ENCODE assay signal across 2 cellular contexts in the genomic region with DNA sequence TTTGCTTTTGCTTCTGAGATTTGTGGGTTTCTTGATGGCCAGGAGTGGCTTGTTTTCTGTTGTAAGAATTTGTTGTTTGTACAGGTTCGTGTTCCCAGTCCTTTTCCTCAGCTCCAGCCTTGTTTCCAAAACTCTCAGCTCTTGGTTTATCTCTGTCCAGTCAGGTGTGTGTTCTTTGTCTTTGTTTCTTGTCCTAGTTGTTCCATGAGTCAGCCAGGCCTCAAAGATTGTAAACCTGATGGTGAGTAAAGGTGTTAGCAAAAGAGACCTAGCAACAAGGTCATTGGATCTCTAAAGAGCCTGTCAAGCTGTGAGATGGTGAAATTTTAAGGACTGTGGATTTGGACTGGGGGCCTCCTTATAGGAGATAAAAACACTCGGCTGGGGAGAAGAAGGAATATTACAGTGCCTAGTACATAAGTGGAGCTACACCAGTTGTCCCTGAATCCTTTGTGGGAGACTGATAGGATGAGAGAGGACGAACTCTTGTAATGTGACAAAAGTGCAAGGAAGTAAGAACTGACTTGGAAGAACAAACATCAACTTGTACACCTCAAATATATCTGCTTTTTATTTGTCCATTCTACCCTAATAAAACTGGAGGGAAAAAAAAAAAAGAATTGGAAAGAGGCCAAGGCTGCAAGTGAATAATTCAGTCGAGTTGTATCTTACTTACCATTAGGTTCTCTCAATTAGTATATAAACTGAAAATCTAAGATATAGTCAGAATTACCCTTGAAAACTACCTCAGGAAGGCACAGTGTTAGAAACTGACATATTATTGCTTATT.
TF ChIP-seq lines count a peak whose summit lies in the region.

No MANE protein-coding gene starts in this region.

TF ChIP-seq in SK-N-SH, 30 proteins besides CTCF, POLR2A, EP300 and RAD21 (continued from another document):
- TF ChIP-seq, protein P1, sequence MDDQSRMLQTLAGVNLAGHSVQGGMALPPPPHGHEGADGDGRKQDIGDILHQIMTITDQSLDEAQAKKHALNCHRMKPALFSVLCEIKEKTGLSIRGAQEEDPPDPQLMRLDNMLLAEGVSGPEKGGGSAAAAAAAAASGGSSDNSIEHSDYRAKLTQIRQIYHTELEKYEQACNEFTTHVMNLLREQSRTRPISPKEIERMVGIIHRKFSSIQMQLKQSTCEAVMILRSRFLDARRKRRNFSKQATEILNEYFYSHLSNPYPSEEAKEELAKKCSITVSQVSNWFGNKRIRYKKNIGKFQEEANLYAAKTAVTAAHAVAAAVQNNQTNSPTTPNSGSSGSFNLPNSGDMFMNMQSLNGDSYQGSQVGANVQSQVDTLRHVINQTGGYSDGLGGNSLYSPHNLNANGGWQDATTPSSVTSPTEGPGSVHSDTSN (IDR thresholded peaks at IDR 0.05): no peak

TF ChIP-seq in SK-N-SH treated with all-trans-retinoic acid at 6 μM for 48 hours, 23 proteins besides CTCF, POLR2A, EP300 and RAD21 (continued from another document):
- TF ChIP-seq, protein P2, sequence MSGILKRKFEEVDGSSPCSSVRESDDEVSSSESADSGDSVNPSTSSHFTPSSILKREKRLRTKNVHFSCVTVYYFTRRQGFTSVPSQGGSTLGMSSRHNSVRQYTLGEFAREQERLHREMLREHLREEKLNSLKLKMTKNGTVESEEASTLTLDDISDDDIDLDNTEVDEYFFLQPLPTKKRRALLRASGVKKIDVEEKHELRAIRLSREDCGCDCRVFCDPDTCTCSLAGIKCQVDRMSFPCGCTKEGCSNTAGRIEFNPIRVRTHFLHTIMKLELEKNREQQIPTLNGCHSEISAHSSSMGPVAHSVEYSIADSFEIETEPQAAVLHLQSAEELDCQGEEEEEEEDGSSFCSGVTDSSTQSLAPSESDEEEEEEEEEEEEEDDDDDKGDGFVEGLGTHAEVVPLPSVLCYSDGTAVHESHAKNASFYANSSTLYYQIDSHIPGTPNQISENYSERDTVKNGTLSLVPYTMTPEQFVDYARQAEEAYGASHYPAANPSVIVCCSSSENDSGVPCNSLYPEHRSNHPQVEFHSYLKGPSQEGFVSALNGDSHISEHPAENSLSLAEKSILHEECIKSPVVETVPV (CRISPR knock-in tag; IDR thresholded peaks at IDR 0.05): no peak
TF ChIP-seq in SK-N-SH treated with all-trans-retinoic acid at 6 μM for 48 hours: peak in this region for 0.
